ENCODE assay signal across 9 cellular contexts in the genomic region with DNA sequence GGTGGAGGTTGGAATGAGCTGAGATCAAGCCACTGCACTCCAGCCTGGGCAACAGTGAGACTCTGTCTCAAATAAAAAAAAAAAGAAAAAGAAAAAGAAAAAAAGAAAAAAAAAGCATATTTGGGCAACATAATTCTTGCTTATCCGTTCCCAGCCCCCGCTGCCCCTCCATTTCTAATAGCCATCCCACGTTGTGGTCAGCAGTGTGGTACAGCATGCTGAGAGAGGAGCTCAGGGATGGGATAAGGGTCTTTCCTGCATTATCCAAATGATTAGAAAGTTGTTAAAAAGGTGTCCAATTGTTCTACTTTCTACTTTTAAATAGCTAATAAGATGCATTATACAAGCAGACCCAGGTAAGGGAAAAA.
DNase-seq lines count a peak whose midpoint lies in the region; ATAC-seq and TF ChIP-seq lines count a peak whose summit lies in the region.
"Had no signal": no experiment of that assay in that cellular context is flagged by ENCODE, and none has a peak within 500 bp of the region (broad histone marks: within the 10 kb centered on the region; RNA-seq: fewer than 3 reads in every experiment).

No MANE protein-coding gene starts in this region.

- H3K27ac Mint-ChIP-seq in Calu3 (ENCODE audit: unreplicated experiment) (no peak overlapping the region), nephron progenitor cell (no peak overlapping the region)

- DNase-seq in Calu3 (no peak), brain microvascular endothelial cell (no peak), nephron progenitor cell (no peak), NCI-H69 (lab: John Stamatoyannopoulos, UW) (no peak), KBM-7 (no peak), ureter (ENCODE audit: low spot score) (no peak)
- DNase-seq in Jurkat, Clone E6-1 (ENCODE audit: low read depth, low spot score) = no peak

- no TSS peak for BruUV-seq in Calu3 (replicated peaks; lab: Mats Ljungman, UMichigan)

- no peak overlapping the region for H3K27ac ChIP-seq in brain microvascular endothelial cell
- H3K27ac ChIP-seq: gastroesophageal sphincter had no signal

- H3K27me3 ChIP-seq in brain microvascular endothelial cell (replicated peaks) = no peaks in the 10 kb centered on the region

- H3K9me3 Mint-ChIP-seq in Calu3 (ENCODE audit: low read depth, unreplicated experiment) = no peaks in the 10 kb centered on the region
- peaks cover 31% of the 10 kb centered on the region for H3K9me3 Mint-ChIP-seq in nephron progenitor cell

- no peaks in the 10 kb centered on the region for H3K27me3 Mint-ChIP-seq in Calu3 (ENCODE audit: unreplicated experiment)
- peaks cover 15% of the 10 kb centered on the region for H3K27me3 Mint-ChIP-seq in nephron progenitor cell (ENCODE audit: low read depth, poor library complexity)

- TF ChIP-seq CTCF in Calu3 (IDR thresholded peaks at IDR 0.05; ENCODE audit: unreplicated experiment) (no peak), brain microvascular endothelial cell (IDR thresholded peaks at IDR 0.05; ENCODE audit: low read depth, low read length, missing control alignments) (no peak), nephron progenitor cell (IDR thresholded peaks at IDR 0.05) (no peak)

- intact Hi-C loops in Calu3 (cut with micrococcal nuclease; ENCODE audit: unreplicated experiment) = no loop called here

- no peaks in the 10 kb centered on the region for H3K4me1 Mint-ChIP-seq in Calu3 (ENCODE audit: low read depth, unreplicated experiment)
- H3K4me1 Mint-ChIP-seq in nephron progenitor cell = peaks cover 48% of the 10 kb centered on the region

- CTCF ChIA-PET in Calu3 (lab: Charles Lee) = no interaction called here

- ATAC-seq in GM18498 (IDR thresholded peaks at IDR 0.05; ENCODE audit: unreplicated experiment) = no peak

- H3K4me3 ChIP-seq in Jurkat, Clone E6-1 (ENCODE audit: low read length) = peak overlapping the region; percentile 89
- H3K4me3 ChIP-seq in brain microvascular endothelial cell (ENCODE audit: low read depth, low read length) = peak overlapping the region; percentile 75

- in situ Hi-C loops in brain microvascular endothelial cell (cut with HindIII; ENCODE audit: low pct_ligation_motif_present, low sequenced_read_pairs) (no loop called here), KBM-7 (cut with MboI; ENCODE audit: low pct_unique_long_range_greater_than_20kb, low sequenced_read_pairs) (no loop called here)

- H3K36me3 Mint-ChIP-seq in Calu3 (ENCODE audit: insufficient read depth, unreplicated experiment) (peaks cover 6% of the 10 kb centered on the region), nephron progenitor cell (ENCODE audit: low read depth) (peaks cover 32% of the 10 kb centered on the region)

- H3K4me3 Mint-ChIP-seq in Calu3 (ENCODE audit: low read depth, unreplicated experiment) (peak overlapping the region; percentile 66), nephron progenitor cell (peak overlapping the region; percentile 94)

- H3K36me3 ChIP-seq in brain microvascular endothelial cell (replicated peaks) = no peaks in the 10 kb centered on the region
- H3K36me3 ChIP-seq: gastroesophageal sphincter had no signal
